9 cellular contexts compared by ENCODE assay signal in genomic region chr1:97906567-97907228, GRCh38. TPM values are rescaled to one million over a fixed set of nuclear protein-coding genes. Genes with fewer than 3 reads are reported as not detected.
A peak's percentile ranks its signal among the peaks of the same experiment; 100 is the strongest.
DNase-seq lines count a peak whose midpoint lies in the region; ATAC-seq and TF ChIP-seq lines count a peak whose summit lies in the region.
"Had no signal": no experiment of that assay in that cellular context is flagged by ENCODE, and none has a peak within 500 bp of the region (broad histone marks: within the 10 kb centered on the region; RNA-seq: fewer than 3 reads in every experiment).

No MANE protein-coding gene starts in this region.

- ATAC-seq in mucosa of descending colon: peak; percentile 39
- no peak for ATAC-seq in HG03469 (IDR thresholded peaks at IDR 0.05; ENCODE audit: unreplicated experiment)

- no peak overlapping the region for H3K4me3 ChIP-seq in mucosa of descending colon

- DNase-seq in AML-193 (lab: John Stamatoyannopoulos, UW) (peak; percentile 82 to 85), NCI-H2227 (lab: John Stamatoyannopoulos, UW; ENCODE audit: unreplicated experiment) (peak; percentile 47), dermis blood vessel endothelial cell (peak; percentile 94), mucosa of descending colon (peak in 1 of 3 donors; percentile 52), NCI-H2196 (lab: John Stamatoyannopoulos, UW; ENCODE audit: unreplicated experiment) (no peak), NCI-H1092 treated with DMSO at 0.1 percent for 48 hours (lab: John Stamatoyannopoulos, UW) (no peak), cerebellar nuclear complex (lab: John Stamatoyannopoulos, UW) (no peak)
- DNase-seq: NCI-H446 treated with DMSO at 0.1 percent for 48 hours had no signal

- no peaks in the 10 kb centered on the region for H3K36me3 ChIP-seq in mucosa of descending colon (ENCODE audit: low read depth)

- no peaks in the 10 kb centered on the region for H3K4me1 ChIP-seq in mucosa of descending colon (ENCODE audit: low read depth)

- H3K9me3 ChIP-seq in mucosa of descending colon: no peaks in the 10 kb centered on the region

- no peak for TF ChIP-seq CTCF in mucosa of descending colon (IDR thresholded peaks at IDR 0.05)

- intact Hi-C loops in mucosa of descending colon (cut with DNase I, micrococcal nuclease): no loop called here

RNA-seq across cellular contexts. Expression of gene DPYD, which starts 14.1 kb away (rescaled TPM):
- total RNA-seq in dermis blood vessel endothelial cell (21.7 and 30.5 TPM in 2 replicates), mucosa of descending colon (10 to 100 TPM; 13.8 to 33.3 (median 19.7) TPM)

Comparison
In these comparisons a context has a peak if more than half of its experiments do, and no peak if none do; other contexts are left out.
1. DNase-seq: peak in AML-193 (2 of 2), NCI-H2227 (single experiment) and dermis blood vessel endothelial cell (single experiment); none in NCI-H2196 (single experiment), NCI-H1092 treated with DMSO at 0.1 percent for 48 hours (single experiment) and cerebellar nuclear complex (0 of 2).